ENCODE assay signal across 1 cellular context in the genomic region with DNA sequence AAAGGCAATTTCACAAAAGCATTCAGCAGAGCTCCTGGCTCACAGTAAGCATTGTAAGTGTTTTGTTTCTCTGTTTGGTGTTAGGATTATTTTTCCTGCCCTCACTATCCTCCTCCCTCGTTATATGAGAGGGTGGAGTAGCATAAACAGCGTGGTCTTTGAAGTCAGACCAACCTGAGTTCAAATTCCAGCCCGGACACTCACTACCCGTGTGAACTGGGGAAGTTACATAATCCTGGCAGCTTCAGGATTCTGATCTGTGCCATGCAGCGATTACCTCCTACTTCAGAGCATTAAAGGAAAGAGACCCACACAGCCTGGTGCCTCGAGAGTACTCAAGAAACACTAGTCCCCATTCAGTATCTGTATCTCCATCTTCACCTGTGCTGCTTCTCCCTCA.
TF ChIP-seq lines count a peak whose summit lies in the region.

No MANE protein-coding gene starts in this region.

TF ChIP-seq in HepG2, 621 proteins besides CTCF, POLR2A, EP300 and RAD21 (continued from another document and continues in another):
- TF ChIP-seq, protein P1, sequence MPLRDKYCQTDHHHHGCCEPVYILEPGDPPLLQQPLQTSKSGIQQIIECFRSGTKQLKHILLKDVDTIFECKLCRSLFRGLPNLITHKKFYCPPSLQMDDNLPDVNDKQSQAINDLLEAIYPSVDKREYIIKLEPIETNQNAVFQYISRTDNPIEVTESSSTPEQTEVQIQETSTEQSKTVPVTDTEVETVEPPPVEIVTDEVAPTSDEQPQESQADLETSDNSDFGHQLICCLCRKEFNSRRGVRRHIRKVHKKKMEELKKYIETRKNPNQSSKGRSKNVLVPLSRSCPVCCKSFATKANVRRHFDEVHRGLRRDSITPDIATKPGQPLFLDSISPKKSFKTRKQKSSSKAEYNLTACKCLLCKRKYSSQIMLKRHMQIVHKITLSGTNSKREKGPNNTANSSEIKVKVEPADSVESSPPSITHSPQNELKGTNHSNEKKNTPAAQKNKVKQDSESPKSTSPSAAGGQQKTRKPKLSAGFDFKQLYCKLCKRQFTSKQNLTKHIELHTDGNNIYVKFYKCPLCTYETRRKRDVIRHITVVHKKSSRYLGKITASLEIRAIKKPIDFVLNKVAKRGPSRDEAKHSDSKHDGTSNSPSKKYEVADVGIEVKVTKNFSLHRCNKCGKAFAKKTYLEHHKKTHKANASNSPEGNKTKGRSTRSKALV (CRISPR knock-in tag; IDR thresholded peaks at IDR 0.05): no peak
- no peak for TF ChIP-seq AGO2 (optimal IDR thresholded peaks at IDR 0.05; ENCODE audit: low read depth, low read length)
- no peak for TF ChIP-seq ZBTB20 (CRISPR knock-in tag; IDR thresholded peaks at IDR 0.05; ENCODE audit: borderline replicate concordance, low read depth)
- TF ChIP-seq ZNF468 (CRISPR knock-in tag; IDR thresholded peaks at IDR 0.05): no peak
- peak; percentile 64; the same call in 1 of the 2 replicates for TF ChIP-seq KDM6A (CRISPR knock-in tag; IDR thresholded peaks at IDR 0.05; ENCODE audit: low read depth)
- TF ChIP-seq ZNF296 (CRISPR knock-in tag; conservative IDR thresholded peaks at IDR 0.05): no peak
- TF ChIP-seq ATF5 (CRISPR knock-in tag; IDR thresholded peaks at IDR 0.05; ENCODE audit: low read depth): no peak
- TF ChIP-seq ZNF350 (CRISPR knock-in tag; IDR thresholded peaks at IDR 0.05; ENCODE audit: borderline replicate concordance, low read depth): 0 out of 2 replicates have a peak, but pooled peaks have one; percentile 33
- TF ChIP-seq ATF7 (IDR thresholded peaks at IDR 0.05): no peak
- no peak for TF ChIP-seq ATF7 (CRISPR knock-in tag; IDR thresholded peaks at IDR 0.05)
- no peak for TF ChIP-seq TRAFD1 (CRISPR knock-in tag; IDR thresholded peaks at IDR 0.05; ENCODE audit: borderline replicate concordance)
- TF ChIP-seq, protein P2, sequence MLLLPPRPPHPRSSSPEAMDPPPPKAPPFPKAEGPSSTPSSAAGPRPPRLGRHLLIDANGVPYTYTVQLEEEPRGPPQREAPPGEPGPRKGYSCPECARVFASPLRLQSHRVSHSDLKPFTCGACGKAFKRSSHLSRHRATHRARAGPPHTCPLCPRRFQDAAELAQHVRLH (CRISPR knock-in tag; IDR thresholded peaks at IDR 0.05; ENCODE audit: borderline replicate concordance, low read depth): no peak
- TF ChIP-seq FIP1L1 (IDR thresholded peaks at IDR 0.05; ENCODE audit: borderline replicate concordance, insufficient read depth, low read depth, low read length): no peak
- TF ChIP-seq, protein P3, sequence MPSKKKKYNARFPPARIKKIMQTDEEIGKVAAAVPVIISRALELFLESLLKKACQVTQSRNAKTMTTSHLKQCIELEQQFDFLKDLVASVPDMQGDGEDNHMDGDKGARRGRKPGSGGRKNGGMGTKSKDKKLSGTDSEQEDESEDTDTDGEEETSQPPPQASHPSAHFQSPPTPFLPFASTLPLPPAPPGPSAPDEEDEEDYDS (CRISPR knock-in tag; IDR thresholded peaks at IDR 0.05): no peak
- TF ChIP-seq PAWR (CRISPR knock-in tag; IDR thresholded peaks at IDR 0.05; ENCODE audit: borderline replicate concordance): no peak
- TF ChIP-seq ELF4 (CRISPR knock-in tag; IDR thresholded peaks at IDR 0.05; ENCODE audit: borderline replicate concordance): no peak
- TF ChIP-seq PCBP1 (IDR thresholded peaks at IDR 0.05; ENCODE audit: borderline replicate concordance, low read depth, low read length): no peak
- no peak for TF ChIP-seq BRCA1 (CRISPR knock-in tag; IDR thresholded peaks at IDR 0.05)
- TF ChIP-seq ZBTB42 (CRISPR knock-in tag; IDR thresholded peaks at IDR 0.05): no peak
- TF ChIP-seq U2AF1 (optimal IDR thresholded peaks at IDR 0.05; ENCODE audit: low read depth, low read length): no peak
- TF ChIP-seq ZNF747 (CRISPR knock-in tag; IDR thresholded peaks at IDR 0.05; ENCODE audit: borderline replicate concordance): no peak; the same call in 1 of the 2 replicates
- TF ChIP-seq NPAS2 (CRISPR knock-in tag; IDR thresholded peaks at IDR 0.05; ENCODE audit: borderline replicate concordance): no peak
- TF ChIP-seq, protein P4, sequence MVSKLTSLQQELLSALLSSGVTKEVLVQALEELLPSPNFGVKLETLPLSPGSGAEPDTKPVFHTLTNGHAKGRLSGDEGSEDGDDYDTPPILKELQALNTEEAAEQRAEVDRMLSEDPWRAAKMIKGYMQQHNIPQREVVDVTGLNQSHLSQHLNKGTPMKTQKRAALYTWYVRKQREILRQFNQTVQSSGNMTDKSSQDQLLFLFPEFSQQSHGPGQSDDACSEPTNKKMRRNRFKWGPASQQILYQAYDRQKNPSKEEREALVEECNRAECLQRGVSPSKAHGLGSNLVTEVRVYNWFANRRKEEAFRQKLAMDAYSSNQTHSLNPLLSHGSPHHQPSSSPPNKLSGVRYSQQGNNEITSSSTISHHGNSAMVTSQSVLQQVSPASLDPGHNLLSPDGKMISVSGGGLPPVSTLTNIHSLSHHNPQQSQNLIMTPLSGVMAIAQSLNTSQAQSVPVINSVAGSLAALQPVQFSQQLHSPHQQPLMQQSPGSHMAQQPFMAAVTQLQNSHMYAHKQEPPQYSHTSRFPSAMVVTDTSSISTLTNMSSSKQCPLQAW (CRISPR knock-in tag; IDR thresholded peaks at IDR 0.05): peak; percentile 49; the same call in 1 of the 2 replicates
- no peak for TF ChIP-seq RARG (CRISPR knock-in tag; IDR thresholded peaks at IDR 0.05; ENCODE audit: low read depth)
- TF ChIP-seq STAG1 (CRISPR knock-in tag; IDR thresholded peaks at IDR 0.05): no peak
- peak; percentile 74; the same call in 1 of the 2 replicates for TF ChIP-seq NCOR1 (IDR thresholded peaks at IDR 0.05; ENCODE audit: borderline replicate concordance, low read length)
- TF ChIP-seq ZBTB8A (CRISPR knock-in tag; IDR thresholded peaks at IDR 0.05; ENCODE audit: borderline replicate concordance, low read depth): no peak
- peak; percentile 57; the same call in 1 of the 2 replicates for TF ChIP-seq PHF21A (CRISPR knock-in tag; IDR thresholded peaks at IDR 0.05)
- peak; percentile 94 for TF ChIP-seq FOXO1 (CRISPR knock-in tag; IDR thresholded peaks at IDR 0.05)
- no peak for TF ChIP-seq SMAD1 (CRISPR knock-in tag; IDR thresholded peaks at IDR 0.05; ENCODE audit: borderline replicate concordance, low read depth)
- TF ChIP-seq ZNF354B (CRISPR knock-in tag; IDR thresholded peaks at IDR 0.05): no peak
- no peak for TF ChIP-seq CCAR2 (optimal IDR thresholded peaks at IDR 0.05; ENCODE audit: low read depth, low read length)
- no peak for TF ChIP-seq ATF1 (CRISPR knock-in tag; IDR thresholded peaks at IDR 0.05)
- TF ChIP-seq ASH2L (IDR thresholded peaks at IDR 0.05; ENCODE audit: insufficient read length, low read depth, low read length): no peak
- no peak for TF ChIP-seq ZUFSP (CRISPR knock-in tag; IDR thresholded peaks at IDR 0.05; ENCODE audit: borderline replicate concordance)
- no peak for TF ChIP-seq ZNF512B (CRISPR knock-in tag; IDR thresholded peaks at IDR 0.05; ENCODE audit: borderline replicate concordance)
- TF ChIP-seq SNRNP70 (IDR thresholded peaks at IDR 0.05; ENCODE audit: low read depth, low read length): no peak
- TF ChIP-seq ZNF644 (CRISPR knock-in tag; IDR thresholded peaks at IDR 0.05; ENCODE audit: low read depth): peak; percentile 58; the same call in 1 of the 2 replicates
- TF ChIP-seq ZNF160 (CRISPR knock-in tag; IDR thresholded peaks at IDR 0.05): no peak
- no peak for TF ChIP-seq ZNF317 (CRISPR knock-in tag; IDR thresholded peaks at IDR 0.05)
- TF ChIP-seq ZNF543 (CRISPR knock-in tag; IDR thresholded peaks at IDR 0.05): no peak
- TF ChIP-seq JUNB (CRISPR knock-in tag; IDR thresholded peaks at IDR 0.05; ENCODE audit: borderline replicate concordance): no peak
- TF ChIP-seq, protein P5, sequence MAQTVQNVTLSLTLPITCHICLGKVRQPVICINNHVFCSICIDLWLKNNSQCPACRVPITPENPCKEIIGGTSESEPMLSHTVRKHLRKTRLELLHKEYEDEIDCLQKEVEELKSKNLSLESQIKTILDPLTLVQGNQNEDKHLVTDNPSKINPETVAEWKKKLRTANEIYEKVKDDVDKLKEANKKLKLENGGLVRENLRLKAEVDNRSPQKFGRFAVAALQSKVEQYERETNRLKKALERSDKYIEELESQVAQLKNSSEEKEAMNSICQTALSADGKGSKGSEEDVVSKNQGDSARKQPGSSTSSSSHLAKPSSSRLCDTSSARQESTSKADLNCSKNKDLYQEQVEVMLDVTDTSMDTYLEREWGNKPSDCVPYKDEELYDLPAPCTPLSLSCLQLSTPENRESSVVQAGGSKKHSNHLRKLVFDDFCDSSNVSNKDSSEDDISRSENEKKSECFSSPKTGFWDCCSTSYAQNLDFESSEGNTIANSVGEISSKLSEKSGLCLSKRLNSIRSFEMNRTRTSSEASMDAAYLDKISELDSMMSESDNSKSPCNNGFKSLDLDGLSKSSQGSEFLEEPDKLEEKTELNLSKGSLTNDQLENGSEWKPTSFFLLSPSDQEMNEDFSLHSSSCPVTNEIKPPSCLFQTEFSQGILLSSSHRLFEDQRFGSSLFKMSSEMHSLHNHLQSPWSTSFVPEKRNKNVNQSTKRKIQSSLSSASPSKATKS (CRISPR knock-in tag; IDR thresholded peaks at IDR 0.05): no peak
- TF ChIP-seq ZNF367 (CRISPR knock-in tag; IDR thresholded peaks at IDR 0.05; ENCODE audit: borderline replicate concordance): no peak
- no peak; the same call in 1 of the 2 replicates for TF ChIP-seq ZNF205 (CRISPR knock-in tag; IDR thresholded peaks at IDR 0.05)
- no peak for TF ChIP-seq ELK4 (CRISPR knock-in tag; IDR thresholded peaks at IDR 0.05; ENCODE audit: borderline replicate concordance)
- no peak for TF ChIP-seq ZNF788 (CRISPR knock-in tag; IDR thresholded peaks at IDR 0.05; ENCODE audit: borderline replicate concordance)
- TF ChIP-seq ZSCAN20 (CRISPR knock-in tag; IDR thresholded peaks at IDR 0.05; ENCODE audit: borderline replicate concordance): no peak
- 0 out of 2 replicates have a peak, but pooled peaks have one; percentile 70 for TF ChIP-seq SMAD3 (CRISPR knock-in tag; IDR thresholded peaks at IDR 0.05)
- no peak for TF ChIP-seq MZF1 (CRISPR knock-in tag; IDR thresholded peaks at IDR 0.05; ENCODE audit: borderline replicate concordance)
- TF ChIP-seq SOX5 (CRISPR knock-in tag; IDR thresholded peaks at IDR 0.05; ENCODE audit: borderline replicate concordance): peak; percentile 86
